In the genomic region with DNA sequence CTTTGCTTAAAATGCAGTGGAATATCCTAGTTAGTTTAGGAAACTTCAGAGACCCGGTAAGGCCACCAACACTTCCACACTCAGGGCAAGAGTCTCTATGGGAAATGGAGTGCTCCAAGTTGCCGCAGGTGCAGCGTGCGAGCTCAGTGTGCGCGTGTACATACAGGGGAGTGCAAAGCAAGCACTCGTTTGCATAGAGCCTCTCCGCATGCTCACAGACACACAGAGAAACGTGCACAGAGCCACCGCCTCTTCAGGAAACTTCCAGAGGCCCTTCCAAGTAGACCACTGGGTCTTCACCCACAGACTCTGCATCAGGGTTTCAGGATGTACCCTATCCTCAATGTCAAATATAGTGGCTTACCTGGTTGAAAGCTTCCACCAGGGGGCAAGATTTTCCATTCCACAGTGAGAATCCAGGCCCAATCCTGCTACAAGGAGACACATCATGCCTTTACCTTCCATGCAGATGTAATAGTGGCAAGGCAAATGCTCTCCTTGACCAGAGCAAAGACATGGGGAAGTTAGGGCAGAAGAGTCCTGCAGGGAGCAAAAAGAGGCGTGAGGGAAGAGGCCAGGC, we compare ENCODE assay signal across 2 cellular contexts.
TF ChIP-seq lines count a peak whose summit lies in the region.

No MANE protein-coding gene starts in this region.

TF ChIP-seq in GM23338, 12 proteins besides CTCF, POLR2A, EP300 and RAD21:
- TF ChIP-seq, protein P1, sequence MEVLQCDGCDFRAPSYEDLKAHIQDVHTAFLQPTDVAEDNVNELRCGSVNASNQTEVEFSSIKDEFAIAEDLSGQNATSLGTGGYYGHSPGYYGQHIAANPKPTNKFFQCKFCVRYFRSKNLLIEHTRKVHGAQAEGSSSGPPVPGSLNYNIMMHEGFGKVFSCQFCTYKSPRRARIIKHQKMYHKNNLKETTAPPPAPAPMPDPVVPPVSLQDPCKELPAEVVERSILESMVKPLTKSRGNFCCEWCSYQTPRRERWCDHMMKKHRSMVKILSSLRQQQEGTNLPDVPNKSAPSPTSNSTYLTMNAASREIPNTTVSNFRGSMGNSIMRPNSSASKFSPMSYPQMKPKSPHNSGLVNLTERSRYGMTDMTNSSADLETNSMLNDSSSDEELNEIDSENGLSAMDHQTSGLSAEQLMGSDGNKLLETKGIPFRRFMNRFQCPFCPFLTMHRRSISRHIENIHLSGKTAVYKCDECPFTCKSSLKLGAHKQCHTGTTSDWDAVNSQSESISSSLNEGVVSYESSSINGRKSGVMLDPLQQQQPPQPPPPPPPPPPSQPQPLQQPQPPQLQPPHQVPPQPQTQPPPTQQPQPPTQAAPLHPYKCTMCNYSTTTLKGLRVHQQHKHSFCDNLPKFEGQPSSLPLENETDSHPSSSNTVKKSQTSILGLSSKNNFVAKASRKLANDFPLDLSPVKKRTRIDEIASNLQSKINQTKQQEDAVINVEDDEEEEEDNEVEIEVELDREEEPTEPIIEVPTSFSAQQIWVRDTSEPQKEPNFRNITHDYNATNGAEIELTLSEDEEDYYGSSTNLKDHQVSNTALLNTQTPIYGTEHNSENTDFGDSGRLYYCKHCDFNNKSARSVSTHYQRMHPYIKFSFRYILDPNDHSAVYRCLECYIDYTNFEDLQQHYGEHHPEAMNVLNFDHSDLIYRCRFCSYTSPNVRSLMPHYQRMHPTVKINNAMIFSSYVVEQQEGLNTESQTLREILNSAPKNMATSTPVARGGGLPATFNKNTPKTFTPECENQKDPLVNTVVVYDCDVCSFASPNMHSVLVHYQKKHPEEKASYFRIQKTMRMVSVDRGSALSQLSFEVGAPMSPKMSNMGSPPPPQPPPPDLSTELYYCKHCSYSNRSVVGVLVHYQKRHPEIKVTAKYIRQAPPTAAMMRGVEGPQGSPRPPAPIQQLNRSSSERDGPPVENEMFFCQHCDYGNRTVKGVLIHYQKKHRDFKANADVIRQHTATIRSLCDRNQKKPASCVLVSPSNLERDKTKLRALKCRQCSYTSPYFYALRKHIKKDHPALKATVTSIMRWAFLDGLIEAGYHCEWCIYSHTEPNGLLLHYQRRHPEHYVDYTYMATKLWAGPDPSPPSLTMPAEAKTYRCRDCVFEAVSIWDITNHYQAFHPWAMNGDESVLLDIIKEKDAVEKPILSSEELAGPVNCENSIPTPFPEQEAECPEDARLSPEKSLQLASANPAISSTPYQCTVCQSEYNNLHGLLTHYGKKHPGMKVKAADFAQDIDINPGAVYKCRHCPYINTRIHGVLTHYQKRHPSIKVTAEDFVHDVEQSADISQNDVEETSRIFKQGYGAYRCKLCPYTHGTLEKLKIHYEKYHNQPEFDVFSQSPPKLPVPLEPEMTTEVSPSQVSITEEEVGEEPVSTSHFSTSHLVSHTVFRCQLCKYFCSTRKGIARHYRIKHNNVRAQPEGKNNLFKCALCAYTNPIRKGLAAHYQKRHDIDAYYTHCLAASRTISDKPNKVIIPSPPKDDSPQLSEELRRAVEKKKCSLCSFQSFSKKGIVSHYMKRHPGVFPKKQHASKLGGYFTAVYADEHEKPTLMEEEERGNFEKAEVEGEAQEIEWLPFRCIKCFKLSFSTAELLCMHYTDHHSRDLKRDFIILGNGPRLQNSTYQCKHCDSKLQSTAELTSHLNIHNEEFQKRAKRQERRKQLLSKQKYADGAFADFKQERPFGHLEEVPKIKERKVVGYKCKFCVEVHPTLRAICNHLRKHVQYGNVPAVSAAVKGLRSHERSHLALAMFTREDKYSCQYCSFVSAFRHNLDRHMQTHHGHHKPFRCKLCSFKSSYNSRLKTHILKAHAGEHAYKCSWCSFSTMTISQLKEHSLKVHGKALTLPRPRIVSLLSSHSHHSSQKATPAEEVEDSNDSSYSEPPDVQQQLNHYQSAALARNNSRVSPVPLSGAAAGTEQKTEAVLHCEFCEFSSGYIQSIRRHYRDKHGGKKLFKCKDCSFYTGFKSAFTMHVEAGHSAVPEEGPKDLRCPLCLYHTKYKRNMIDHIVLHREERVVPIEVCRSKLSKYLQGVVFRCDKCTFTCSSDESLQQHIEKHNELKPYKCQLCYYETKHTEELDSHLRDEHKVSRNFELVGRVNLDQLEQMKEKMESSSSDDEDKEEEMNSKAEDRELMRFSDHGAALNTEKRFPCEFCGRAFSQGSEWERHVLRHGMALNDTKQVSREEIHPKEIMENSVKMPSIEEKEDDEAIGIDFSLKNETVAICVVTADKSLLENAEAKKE (CRISPR knock-in tag; IDR thresholded peaks at IDR 0.05), result no peak
- no peak for TF ChIP-seq EZH2 (IDR thresholded peaks at IDR 0.05; ENCODE audit: low read depth, unreplicated experiment)
- no peak for TF ChIP-seq STAT1 (IDR thresholded peaks at IDR 0.05; ENCODE audit: unreplicated experiment)
- TF ChIP-seq CREB1 (CRISPR knock-in tag; IDR thresholded peaks at IDR 0.05; ENCODE audit: low read depth), result no peak

TF ChIP-seq in liver, 16 proteins besides CTCF, POLR2A, EP300 and RAD21 (continued from another document):
- TF ChIP-seq, protein P2, sequence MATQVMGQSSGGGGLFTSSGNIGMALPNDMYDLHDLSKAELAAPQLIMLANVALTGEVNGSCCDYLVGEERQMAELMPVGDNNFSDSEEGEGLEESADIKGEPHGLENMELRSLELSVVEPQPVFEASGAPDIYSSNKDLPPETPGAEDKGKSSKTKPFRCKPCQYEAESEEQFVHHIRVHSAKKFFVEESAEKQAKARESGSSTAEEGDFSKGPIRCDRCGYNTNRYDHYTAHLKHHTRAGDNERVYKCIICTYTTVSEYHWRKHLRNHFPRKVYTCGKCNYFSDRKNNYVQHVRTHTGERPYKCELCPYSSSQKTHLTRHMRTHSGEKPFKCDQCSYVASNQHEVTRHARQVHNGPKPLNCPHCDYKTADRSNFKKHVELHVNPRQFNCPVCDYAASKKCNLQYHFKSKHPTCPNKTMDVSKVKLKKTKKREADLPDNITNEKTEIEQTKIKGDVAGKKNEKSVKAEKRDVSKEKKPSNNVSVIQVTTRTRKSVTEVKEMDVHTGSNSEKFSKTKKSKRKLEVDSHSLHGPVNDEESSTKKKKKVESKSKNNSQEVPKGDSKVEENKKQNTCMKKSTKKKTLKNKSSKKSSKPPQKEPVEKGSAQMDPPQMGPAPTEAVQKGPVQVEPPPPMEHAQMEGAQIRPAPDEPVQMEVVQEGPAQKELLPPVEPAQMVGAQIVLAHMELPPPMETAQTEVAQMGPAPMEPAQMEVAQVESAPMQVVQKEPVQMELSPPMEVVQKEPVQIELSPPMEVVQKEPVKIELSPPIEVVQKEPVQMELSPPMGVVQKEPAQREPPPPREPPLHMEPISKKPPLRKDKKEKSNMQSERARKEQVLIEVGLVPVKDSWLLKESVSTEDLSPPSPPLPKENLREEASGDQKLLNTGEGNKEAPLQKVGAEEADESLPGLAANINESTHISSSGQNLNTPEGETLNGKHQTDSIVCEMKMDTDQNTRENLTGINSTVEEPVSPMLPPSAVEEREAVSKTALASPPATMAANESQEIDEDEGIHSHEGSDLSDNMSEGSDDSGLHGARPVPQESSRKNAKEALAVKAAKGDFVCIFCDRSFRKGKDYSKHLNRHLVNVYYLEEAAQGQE (IDR thresholded peaks at IDR 0.05), result no peak
- no peak for TF ChIP-seq FOXA1 (IDR thresholded peaks at IDR 0.05)
- no peak for TF ChIP-seq TAF1 (conservative IDR thresholded peaks at IDR 0.05)
- TF ChIP-seq HNF4G (IDR thresholded peaks at IDR 0.05), result no peak
- no peak for TF ChIP-seq EGR1 (IDR thresholded peaks at IDR 0.05; ENCODE audit: low read depth in 2 of 2)
- no peak for TF ChIP-seq SP1 (IDR thresholded peaks at IDR 0.05)
- TF ChIP-seq, protein P3, sequence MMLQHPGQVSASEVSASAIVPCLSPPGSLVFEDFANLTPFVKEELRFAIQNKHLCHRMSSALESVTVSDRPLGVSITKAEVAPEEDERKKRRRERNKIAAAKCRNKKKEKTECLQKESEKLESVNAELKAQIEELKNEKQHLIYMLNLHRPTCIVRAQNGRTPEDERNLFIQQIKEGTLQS (IDR thresholded peaks at IDR 0.05), result no peak
- no peak for TF ChIP-seq GABPA (IDR thresholded peaks at IDR 0.05 in 1 of 2, conservative IDR thresholded peaks at IDR 0.05 in 1 of 2)
- TF ChIP-seq RXRA (IDR thresholded peaks at IDR 0.05), result no peak
- no peak for TF ChIP-seq HNF4A (conservative IDR thresholded peaks at IDR 0.05)
